Comparison of ENCODE assay signal across 8 cellular contexts in genomic region chr1:161013591-161014513, GRCh38. TPM values are rescaled to one million over a fixed set of nuclear protein-coding genes. Genes with fewer than 3 reads are reported as not detected.
DNase-seq lines count a peak whose midpoint lies in the region; ATAC-seq lines count a peak whose summit lies in the region.

No MANE protein-coding gene starts in this region.

- no peaks in the 10 kb centered on the region for H3K36me3 ChIP-seq in KOPT-K1 (ENCODE audit: insufficient read depth, low read length)

- peak overlapping the region; percentile 83 for H3K27ac ChIP-seq in KOPT-K1 (ENCODE audit: low read depth, low read length, poor library complexity, severe bottlenecking)

- DNase-seq in EH (ENCODE audit: low read depth): peak; percentile 66
- DNase-seq in activated CD4-positive, CD25-positive, alpha-beta regulatory T cell treated with anti-CD3 and anti-CD28 coated beads, Interleukin-2, amount 50 U/mL, for 72 hours: peak; percentile 59
- DNase-seq in dedifferentiated amniotic fluid mesenchymal stem cell (ENCODE audit: extremely low spot score): peak; percentile 16
- DNase-seq in lung microvascular endothelial cell (ENCODE audit: low read depth in 2 of 2): peak; percentile 99 to 100
- peak; percentile 17 for DNase-seq in stimulated activated CD8-positive, alpha-beta memory T cell treated with anti-CD3 and anti-CD28 coated beads, Interleukin-15, amount 100 ng/mL, for 24 hours (ENCODE audit: low read depth)
- DNase-seq in cerebellar cortex (ENCODE audit: low spot score): no peak

- peak; percentile 88 for ATAC-seq in GM21723 (IDR thresholded peaks at IDR 0.05; ENCODE audit: unreplicated experiment)

- H3K9me3 ChIP-seq in KOPT-K1 (ENCODE audit: insufficient read depth, low read length, poor library complexity, severe bottlenecking): no peaks in the 10 kb centered on the region

RNA-seq across cellular contexts. Expression of gene F11R, which starts 7.1 kb away (rescaled TPM):
- 49.3 and 150 TPM in 2 replicates for total RNA-seq in lung microvascular endothelial cell

RNA-seq across cellular contexts. Expression of gene TSTD1, which starts 24.9 kb away (rescaled TPM):
- 1.7 and 7.1 TPM in 2 replicates for total RNA-seq in lung microvascular endothelial cell

RNA-seq across cellular contexts. Expression of gene USF1, which starts 31.9 kb away (rescaled TPM):
- 83.0 and 105 TPM in 2 replicates for total RNA-seq in lung microvascular endothelial cell

RNA-seq across cellular contexts. Expression of gene ARHGAP30, which starts 55.8 kb away (rescaled TPM):
- not detected in 2 replicates for total RNA-seq in lung microvascular endothelial cell

RNA-seq across cellular contexts. Expression of gene ITLN2, which starts 59.2 kb away (rescaled TPM):
- not detected in 2 replicates for total RNA-seq in lung microvascular endothelial cell
